Comparison of ENCODE assay signal across 8 cellular contexts in genomic region chr17:4903051-4903818, GRCh38. TPM values are rescaled to one million over a fixed set of nuclear protein-coding genes. Genes with fewer than 3 reads are reported as not detected.
A peak's percentile ranks its signal among the peaks of the same experiment; 100 is the strongest.
DNase-seq lines count a peak whose midpoint lies in the region; ATAC-seq and TF ChIP-seq lines count a peak whose summit lies in the region.

Gene CHRNE (minus strand): TSS chr17:4903098. CDS start chr17:4903063, 35 bp downstream.

- H3K4me1 ChIP-seq in testis = peaks cover 8% of the 10 kb centered on the region

- H3K4me3 ChIP-seq in fibroblast of mammary gland (ENCODE audit: control insufficient read depth, low read depth, low read length) (no peak within 1 kb of the TSS), testis (peak within 1 kb of the TSS; percentile 20 to 42)

- no peaks in the 10 kb centered on the region for H3K27me3 ChIP-seq in testis

- H3K4me1 Mint-ChIP-seq in activated T-helper 2 cell treated with anti-CD3 and anti-CD28 coated beads, Interferon-gamma antibody, Interleukin-2, Interleukin-4, amounts not matched to agents 10 μg/mL and 5 μg/mL and 100 μg/mL, durations not matched to agents 14 hours and 24 hours and 36 hours (ENCODE audit: low read depth) = peaks cover 25% of the 10 kb centered on the region

- POLR2A ChIA-PET in RWPE1 (lab: Yijun Ruan, JAX; ENCODE audit: low non-redundant PET) = interaction anchor here (0.6 kb wide), 2 partner anchors 24 to 345 kb away, joined by 4 to 7 read pairs; no protein-coding TSS in a partner anchor

- no peak for TF ChIP-seq POLR2A in testis (IDR thresholded peaks at IDR 0.05)

- no peaks in the 10 kb centered on the region for H3K9me3 ChIP-seq in testis

- CTCF ChIA-PET in RWPE1 (lab: Yijun Ruan, JAX) = interaction anchor here (0.6 to 1.6 kb wide), 17 partner anchors 9 to 222 kb away, joined by 3 to 11 read pairs (median 4); partner anchors contain the start of gene VMO1

- H3K36me3 ChIP-seq in testis (ENCODE audit: low read depth, missing control alignments) = no peaks in the 10 kb centered on the region

- peaks cover 2% of the 10 kb centered on the region for H3K27me3 Mint-ChIP-seq in activated T-helper 2 cell treated with anti-CD3 and anti-CD28 coated beads, Interferon-gamma antibody, Interleukin-2, Interleukin-4, amounts not matched to agents 10 μg/mL and 5 μg/mL and 100 μg/mL, durations not matched to agents 14 hours and 24 hours and 36 hours (ENCODE audit: low read depth)

- peak; percentile 87 for TF ChIP-seq CTCF in RWPE1 (conservative IDR thresholded peaks at IDR 0.05; ENCODE audit: low read depth)
- peak; percentile 79 for TF ChIP-seq CTCF in fibroblast of mammary gland (conservative IDR thresholded peaks at IDR 0.05; ENCODE audit: control insufficient read depth, insufficient read depth, low read depth, low read length)
- peak; percentile 57 to 82 (median 80) for TF ChIP-seq CTCF in testis (IDR thresholded peaks at IDR 0.05)

- H3K27ac ChIP-seq in RWPE1 = peak within 1 kb of the TSS; percentile 67
- H3K27ac ChIP-seq in testis = no peak within 1 kb of the TSS

- intact Hi-C loops in activated T-helper 2 cell treated with anti-CD3 and anti-CD28 coated beads, Interferon-gamma antibody, Interleukin-2, Interleukin-4, amounts not matched to agents 10 μg/mL and 5 μg/mL and 100 μg/mL, durations not matched to agents 14 hours and 24 hours and 36 hours (cut with micrococcal nuclease) = loop anchor here (10.0 kb wide), 1 partner anchor 198 kb away; the partner anchor contains the start of gene PELP1
- intact Hi-C loops in testis (cut with DNase I; ENCODE audit: low total_unique reads) = no loop called here

- 29 to 31% methylated on average over 10 of the region's 10 CpGs for WGBS in testis, 2 donors

- no peaks in the 10 kb centered on the region for H3K36me3 Mint-ChIP-seq in activated T-helper 2 cell treated with anti-CD3 and anti-CD28 coated beads, Interferon-gamma antibody, Interleukin-2, Interleukin-4, amounts not matched to agents 10 μg/mL and 5 μg/mL and 100 μg/mL, durations not matched to agents 14 hours and 24 hours and 36 hours (ENCODE audit: low read depth)

- no peak for ATAC-seq in HG02642 (IDR thresholded peaks at IDR 0.05; ENCODE audit: poor library complexity, unreplicated experiment)

- peak within 1 kb of the TSS; percentile 43 for H3K27ac Mint-ChIP-seq in activated T-helper 2 cell treated with anti-CD3 and anti-CD28 coated beads, Interferon-gamma antibody, Interleukin-2, Interleukin-4, amounts not matched to agents 10 μg/mL and 5 μg/mL and 100 μg/mL, durations not matched to agents 14 hours and 24 hours and 36 hours

- peak; percentile 84 for DNase-seq in DMS79 (lab: John Stamatoyannopoulos, UW)
- DNase-seq in KG1 (lab: John Stamatoyannopoulos, UW) = peak; percentile 10
- peak; percentile 50 for DNase-seq in RWPE1 (ENCODE audit: low spot score)
- peak; percentile 65 for DNase-seq in activated T-helper 2 cell treated with anti-CD3 and anti-CD28 coated beads, Interferon-gamma antibody, Interleukin-2, Interleukin-4, amounts not matched to agents 10 μg/mL and 5 μg/mL and 100 μg/mL, durations not matched to agents 14 hours and 24 hours and 36 hours (ENCODE audit: low spot score)
- peak; percentile 80 for DNase-seq in fibroblast of mammary gland (ENCODE audit: low read depth)
- DNase-seq in nucleus accumbens (lab: John Stamatoyannopoulos, UW) = peak in 46 of 56 donors; percentile 10 to 87 (median 48)
- peak; percentile 93 for DNase-seq in testis

- H3K4me3 Mint-ChIP-seq in activated T-helper 2 cell treated with anti-CD3 and anti-CD28 coated beads, Interferon-gamma antibody, Interleukin-2, Interleukin-4, amounts not matched to agents 10 μg/mL and 5 μg/mL and 100 μg/mL, durations not matched to agents 14 hours and 24 hours and 36 hours (ENCODE audit: low read depth) = peak within 1 kb of the TSS; percentile 19

- no peaks in the 10 kb centered on the region for H3K9me3 Mint-ChIP-seq in activated T-helper 2 cell treated with anti-CD3 and anti-CD28 coated beads, Interferon-gamma antibody, Interleukin-2, Interleukin-4, amounts not matched to agents 10 μg/mL and 5 μg/mL and 100 μg/mL, durations not matched to agents 14 hours and 24 hours and 36 hours

RNA-seq across cellular contexts. Expression of gene CHRNE, which starts in this region (rescaled TPM):
- total RNA-seq in activated T-helper 2 cell treated with anti-CD3 and anti-CD28 coated beads, Interferon-gamma antibody, Interleukin-2, Interleukin-4, amounts not matched to agents 10 μg/mL and 5 μg/mL and 100 μg/mL, durations not matched to agents 14 hours and 24 hours and 36 hours = 0.32 and 0.44 TPM in 2 replicates
- 1 to 10 TPM; 1.4 to 2.6 TPM for total RNA-seq in testis
- polyA plus RNA-seq in testis (ENCODE audit: insufficient read depth, low read depth, low replicate concordance) = 1.4 TPM

Comparison
In these comparisons a context has a peak if more than half of its experiments do, and no peak if none do; other contexts are left out.
1. Peak in DNase-seq in activated T-helper 2 cell treated with anti-CD3 and anti-CD28 coated beads, Interferon-gamma antibody, Interleukin-2, Interleukin-4, amounts not matched to agents 10 μg/mL and 5 μg/mL and 100 μg/mL, durations not matched to agents 14 hours and 24 hours and 36 hours; RNA of the gene not detected or under 1 TPM.
2. DNase-seq: peak in every context shown above with its lines; median percentile 93 in testis; 84 in DMS79; 80 in fibroblast of mammary gland; 65 in activated T-helper 2 cell treated with anti-CD3 and anti-CD28 coated beads, Interferon-gamma antibody, Interleukin-2, Interleukin-4, amounts not matched to agents 10 μg/mL and 5 μg/mL and 100 μg/mL, durations not matched to agents 14 hours and 24 hours and 36 hours; 50 in RWPE1; 48 in nucleus accumbens; 10 in KG1.